ENCODE assay signal across 12 cellular contexts in the genomic region with DNA sequence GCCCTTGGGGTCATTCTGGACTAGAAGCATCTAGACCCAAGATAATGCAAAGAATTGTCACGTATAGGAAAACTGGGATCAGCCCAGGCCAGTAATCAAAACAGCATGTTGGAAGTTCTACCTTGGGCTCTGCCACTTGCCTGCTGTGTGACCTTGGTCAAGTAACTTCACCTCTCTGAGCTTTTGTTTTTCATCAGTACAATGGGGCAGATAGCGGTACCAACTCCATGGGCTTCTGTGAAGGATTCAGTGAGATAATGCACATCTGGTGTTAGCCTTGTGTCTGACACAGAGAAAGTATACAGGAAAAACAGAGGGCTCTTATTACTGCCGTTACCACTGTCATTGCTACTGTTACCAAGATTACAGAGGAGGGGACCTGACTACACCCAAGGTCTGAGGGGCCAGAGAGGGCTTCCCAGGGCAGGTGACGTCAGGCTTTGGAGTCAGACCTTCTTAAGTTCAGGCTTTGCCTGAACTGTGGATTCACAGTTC. TPM values are rescaled to one million over a fixed set of nuclear protein-coding genes. Genes with fewer than 3 reads are reported as not detected.
A peak's percentile ranks its signal among the peaks of the same experiment; 100 is the strongest.
DNase-seq lines count a peak whose midpoint lies in the region; ATAC-seq and TF ChIP-seq lines count a peak whose summit lies in the region.
"Had no signal": no experiment of that assay in that cellular context is flagged by ENCODE, and none has a peak within 500 bp of the region (broad histone marks: within the 10 kb centered on the region; RNA-seq: fewer than 3 reads in every experiment).

No MANE protein-coding gene starts in this region.

- ATAC-seq in GM18502 (IDR thresholded peaks at IDR 0.05; ENCODE audit: poor library complexity, unreplicated experiment), result peak; percentile 6
- ATAC-seq in GM18519 (IDR thresholded peaks at IDR 0.05; ENCODE audit: low FRiP score, unreplicated experiment), result no peak
- no peak for ATAC-seq in PC-3
- ATAC-seq: Panc1 had no signal

- no peak overlapping the region for H3K9ac ChIP-seq in PC-3 (ENCODE audit: low read length)

- H3K4me3 ChIP-seq in neutrophil (ENCODE audit: low read depth in 1 of 2, low read length in 1 of 2) (peak overlapping the region; percentile 57 to 66), PC-3 (ENCODE audit: low read length) (no peak overlapping the region)

- H3K9me3 ChIP-seq in neutrophil, result no peaks in the 10 kb centered on the region
- no peaks in the 10 kb centered on the region for H3K9me3 ChIP-seq in PC-3 (ENCODE audit: low read length)

- CTCF ChIA-PET in PC-3 (lab: Charles Lee), result no interaction called here

- H3K27ac ChIP-seq in neutrophil (peak overlapping the region; percentile 96), PC-3 (ENCODE audit: low read length) (no peak overlapping the region)

- H3K36me3 Mint-ChIP-seq in brain, result peaks cover 35% of the 10 kb centered on the region

- no peaks in the 10 kb centered on the region for H3F3A ChIP-seq in PC-3 (ENCODE audit: low read length, unreplicated experiment)

- H3K9me2 ChIP-seq in PC-3 (replicated peaks; ENCODE audit: low read length), result no peaks in the 10 kb centered on the region

- H4K20me1 ChIP-seq in PC-3 (ENCODE audit: low read length), result peaks cover 73% of the 10 kb centered on the region

- H3K4me1 ChIP-seq in neutrophil (ENCODE audit: control insufficient read depth in 1 of 2, insufficient read depth in 1 of 2, low read depth in 1 of 2, low read length in 1 of 2), result peaks cover 98 to 100% of the 10 kb centered on the region in 2 experiments
- H3K4me1 ChIP-seq in PC-3 (ENCODE audit: insufficient read depth, low read length), result no peaks in the 10 kb centered on the region

- no peak overlapping the region for H2AFZ ChIP-seq in PC-3 (ENCODE audit: low read length)

- no TSS peak for BruUV-seq in PC-3 (replicated peaks; lab: Mats Ljungman, UMichigan)

- peaks cover 0 to 4% (median 0%) of the 10 kb centered on the region in 5 experiments for H3K9me3 Mint-ChIP-seq in brain

- H3K4me2 ChIP-seq in PC-3 (ENCODE audit: low read length), result no peak overlapping the region

- POLR2A ChIA-PET in PC-3 (lab: Charles Lee; ENCODE audit: unreplicated experiment), result no interaction called here

- TF ChIP-seq CTCF in brain (conservative IDR thresholded peaks at IDR 0.05), result no peak
- no peak for TF ChIP-seq CTCF in neutrophil (IDR thresholded peaks at IDR 0.05)
- no peak for TF ChIP-seq CTCF in PC-3 (conservative IDR thresholded peaks at IDR 0.05; ENCODE audit: low read depth, low read length)

- H3K27me3 ChIP-seq in neutrophil, result no peaks in the 10 kb centered on the region
- no peaks in the 10 kb centered on the region for H3K27me3 ChIP-seq in PC-3 (ENCODE audit: low read length)

- intact Hi-C loops in PC-3 (cut with micrococcal nuclease), result no loop called here

- H3K27me3 Mint-ChIP-seq in brain, result no peaks in the 10 kb centered on the region

- peaks cover 100% of the 10 kb centered on the region for H3K79me2 ChIP-seq in PC-3 (ENCODE audit: low read length)

- H3K36me3 ChIP-seq in neutrophil, result peaks cover 13% of the 10 kb centered on the region
- peaks cover 23% of the 10 kb centered on the region for H3K36me3 ChIP-seq in PC-3 (ENCODE audit: low read depth, low read length)

- H3K4me1 Mint-ChIP-seq in brain, result peaks cover 86% of the 10 kb centered on the region

- H3K27ac Mint-ChIP-seq in brain, result peak overlapping the region in 3 of 5 experiments; percentile 39 to 87 (median 74)

- DNase-seq in NAMALWA (ENCODE audit: low spot score), result peak; percentile 36
- DNase-seq in NCI-H2171 treated with DMSO at 0.1 percent for 48 hours (lab: John Stamatoyannopoulos, UW), result no peak
- DNase-seq in PC-3, result no peak
- no peak for DNase-seq in MV-4-11 (lab: John Stamatoyannopoulos, UW)
- DNase-seq: DMS153, left colon, NCI-H1105 had no signal

- H3K4me3 Mint-ChIP-seq in brain, result no peak overlapping the region

RNA-seq across cellular contexts. Expression of gene CMIP, which starts 24.6 kb away (rescaled TPM):
- 409 TPM for polyA plus RNA-seq in brain (ENCODE audit: insufficient read depth, low read depth, low replicate concordance)
- total RNA-seq in PC-3 (2014; rRNA removed), result 25.7 and 43.7 TPM in 2 replicates
